In genomic region chr13:93903909-93904308, GRCh38 we compare ENCODE assay signal across 20 cellular contexts.
DNase-seq lines count a peak whose midpoint lies in the region; ATAC-seq and TF ChIP-seq lines count a peak whose summit lies in the region.
"Had no signal": no experiment of that assay in that cellular context is flagged by ENCODE, and none has a peak within 500 bp of the region (broad histone marks: within the 10 kb centered on the region; RNA-seq: fewer than 3 reads in every experiment).

No MANE protein-coding gene starts in this region.

- H3K27me3 Mint-ChIP-seq in osteocyte (ENCODE audit: unreplicated experiment): no peaks in the 10 kb centered on the region

- no peaks in the 10 kb centered on the region for H3K27me3 ChIP-seq in SJCRH30
- no peaks in the 10 kb centered on the region for H3K27me3 ChIP-seq in adrenal gland
- H3K27me3 ChIP-seq: MG63, SJSA1 had no signal

- no peak for TF ChIP-seq POLR2A in adrenal gland (IDR thresholded peaks at IDR 0.05)

- H3K9me3 ChIP-seq in SJCRH30 (replicated peaks) (no peaks in the 10 kb centered on the region), adrenal gland (replicated peaks in 1 of 3) (no peaks in the 10 kb centered on the region)
- H3K9me3 ChIP-seq: MG63, SJSA1 had no signal

- WGBS in adrenal gland, 4 donors: 73 to 76% (median 74%) methylated on average over 3 of the region's 3 CpGs

- no peak for TF ChIP-seq CTCF in osteocyte (IDR thresholded peaks at IDR 0.05)
- no peak for TF ChIP-seq CTCF in adrenal gland (IDR thresholded peaks at IDR 0.05)

- peak; percentile 11 for DNase-seq in AG08396 (ENCODE audit: low spot score)
- peak; percentile 74 to 86 for DNase-seq in SJCRH30
- peak; percentile 49 for DNase-seq in fibroblast of peridontal ligament (ENCODE audit: extremely low read depth)
- no peak for DNase-seq in osteocyte (ENCODE audit: extremely low spot score, unreplicated experiment)
- DNase-seq in NCI-H1436 treated with DMSO at 0.1 percent for 48 hours (lab: John Stamatoyannopoulos, UW): no peak
- DNase-seq in adrenal gland: no peak
- DNase-seq in posterior cingulate gyrus: no peak
- DNase-seq: C1 segment of cervical spinal cord, GDM1, HFFc6, MG63, NCI-H1092, NCI-H1694, NCI-H345, NCI-H526 treated with DMSO at 0.1 percent for 48 hours, PC-3 had no signal

- H3K9me3 Mint-ChIP-seq in osteocyte (ENCODE audit: unreplicated experiment): peaks cover 10% of the 10 kb centered on the region
- H3K9me3 Mint-ChIP-seq: HFFc6 had no signal

- ATAC-seq in HG02885 (IDR thresholded peaks at IDR 0.05; ENCODE audit: poor library complexity, unreplicated experiment): no peak
- ATAC-seq: GM12878, HepG2, PC-3 had no signal

- H3K36me3 ChIP-seq in SJCRH30 (no peaks in the 10 kb centered on the region), adrenal gland (replicated peaks in 1 of 2) (no peaks in the 10 kb centered on the region)
- H3K36me3 ChIP-seq: MG63, SJSA1 had no signal

- H3K27ac ChIP-seq in SJCRH30 (peak overlapping the region; percentile 30), adrenal gland (no peak overlapping the region)
- H3K27ac ChIP-seq: SJSA1 had no signal

- H3K4me3 ChIP-seq in SJCRH30 (no peak overlapping the region), adrenal gland (no peak overlapping the region)
- H3K4me3 ChIP-seq: GM12878, MG63, SJSA1 had no signal

- H3K36me3 Mint-ChIP-seq in osteocyte (ENCODE audit: unreplicated experiment): peaks cover 16% of the 10 kb centered on the region

- H3K4me3 Mint-ChIP-seq in osteocyte (ENCODE audit: unreplicated experiment): no peak overlapping the region
- H3K4me3 Mint-ChIP-seq: HFFc6 had no signal

- intact Hi-C loops in adrenal gland (cut with DNase I) (no loop called here), posterior cingulate gyrus (cut with DNase I) (no loop called here)

- H3K4me1 ChIP-seq in SJCRH30: peaks cover 43% of the 10 kb centered on the region
- H3K4me1 ChIP-seq in adrenal gland (replicated peaks in 1 of 2): no peaks in the 10 kb centered on the region
- H3K4me1 ChIP-seq: SJSA1 had no signal

- H3K27ac Mint-ChIP-seq in osteocyte (ENCODE audit: unreplicated experiment): peak overlapping the region; percentile 25
- H3K27ac Mint-ChIP-seq: HFFc6 had no signal

- H3K4me1 Mint-ChIP-seq in osteocyte (ENCODE audit: unreplicated experiment): peaks cover 79% of the 10 kb centered on the region

Comparison
In these comparisons a context has a peak if more than half of its experiments do, and no peak if none do; other contexts are left out.
1. DNase-seq: peak in AG08396 (single experiment), SJCRH30 (2 of 2) and fibroblast of peridontal ligament (single experiment); none in osteocyte (single experiment), NCI-H1436 treated with DMSO at 0.1 percent for 48 hours (single experiment), adrenal gland (0 of 7) and posterior cingulate gyrus (0 of 10).